In the genomic region with DNA sequence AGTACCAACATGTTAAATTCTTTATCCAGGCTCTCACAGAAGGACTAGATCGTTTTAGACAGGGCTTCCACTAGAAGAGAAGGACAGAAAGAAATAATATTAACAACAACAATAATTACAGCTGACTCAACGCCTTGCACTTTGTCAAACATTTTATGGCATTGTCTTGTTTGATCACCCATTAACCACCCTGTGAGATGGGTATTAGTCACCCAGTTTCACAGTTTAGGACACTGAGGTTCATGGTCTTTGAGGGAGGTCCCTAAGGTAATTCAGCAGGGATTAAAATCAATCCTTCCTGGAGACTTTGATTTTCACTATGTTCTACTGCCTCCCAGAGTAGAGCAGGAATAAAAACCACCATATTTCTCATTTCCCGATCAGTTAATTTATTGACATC, we compare ENCODE assay signal across 15 cellular contexts. TPM values are rescaled to one million over a fixed set of nuclear protein-coding genes. Genes with fewer than 3 reads are reported as not detected.
DNase-seq lines count a peak whose midpoint lies in the region; ATAC-seq and TF ChIP-seq lines count a peak whose summit lies in the region.
"Had no signal": no experiment of that assay in that cellular context is flagged by ENCODE, and none has a peak within 500 bp of the region (broad histone marks: within the 10 kb centered on the region; RNA-seq: fewer than 3 reads in every experiment).

No MANE protein-coding gene starts in this region.

- H3K4me3 Mint-ChIP-seq in osteocyte (ENCODE audit: unreplicated experiment) = no peak overlapping the region
- H3K4me3 Mint-ChIP-seq: activated naive CD8-positive, alpha-beta T cell had no signal

- no peaks in the 10 kb centered on the region for H3K27me3 Mint-ChIP-seq in osteocyte (ENCODE audit: unreplicated experiment)
- H3K27me3 Mint-ChIP-seq: activated naive CD8-positive, alpha-beta T cell had no signal

- H3K27ac ChIP-seq in sigmoid colon = no peak overlapping the region
- H3K27ac ChIP-seq: esophagus muscularis mucosa, parathyroid adenoma had no signal

- TF ChIP-seq CTCF in osteocyte (IDR thresholded peaks at IDR 0.05) = peak; percentile 20
- no peak for TF ChIP-seq CTCF in sigmoid colon (IDR thresholded peaks at IDR 0.05)

- H3K9me3 Mint-ChIP-seq in osteocyte (ENCODE audit: unreplicated experiment) = no peaks in the 10 kb centered on the region

- H3K4me1 Mint-ChIP-seq in osteocyte (ENCODE audit: unreplicated experiment) = peaks cover 8% of the 10 kb centered on the region

- H3K9me3 ChIP-seq in sigmoid colon = no peaks in the 10 kb centered on the region
- H3K9me3 ChIP-seq: esophagus muscularis mucosa had no signal

- no peak overlapping the region for H3K27ac Mint-ChIP-seq in osteocyte (ENCODE audit: unreplicated experiment)
- H3K27ac Mint-ChIP-seq: activated naive CD8-positive, alpha-beta T cell had no signal

- intact Hi-C loops in sigmoid colon (cut with DNase I) = no loop called here

- no peak for TF ChIP-seq POLR2A in sigmoid colon (IDR thresholded peaks at IDR 0.05)

- H3K27me3 ChIP-seq in sigmoid colon = no peaks in the 10 kb centered on the region
- H3K27me3 ChIP-seq: esophagus muscularis mucosa had no signal

- peak; percentile 50 for DNase-seq in HCEC 1CT
- peak; percentile 44 for DNase-seq in NCI-H748 (lab: John Stamatoyannopoulos, UW; ENCODE audit: unreplicated experiment)
- no peak for DNase-seq in osteocyte (ENCODE audit: extremely low spot score, unreplicated experiment)
- no peak for DNase-seq in sigmoid colon
- DNase-seq: activated CD4-positive, CD25-positive, alpha-beta regulatory T cell; activated CD8-positive, alpha-beta memory T cell treated with anti-CD3 and anti-CD28 coated beads, Interleukin-2, amount 50 U/mL, for 48 hours; Kasumi-1; NCI-H2171 treated with DMSO at 0.1 percent for 48 hours; stimulated activated CD4-positive, alpha-beta T cell treated with anti-CD3 and anti-CD28 coated beads, Interleukin-15, amount 100 ng/mL, for 24 hours had no signal

- TF ChIP-seq EP300 in sigmoid colon (IDR thresholded peaks at IDR 0.05) = no peak

- H3K36me3 Mint-ChIP-seq in osteocyte (ENCODE audit: unreplicated experiment) = no peaks in the 10 kb centered on the region
- H3K36me3 Mint-ChIP-seq: activated naive CD8-positive, alpha-beta T cell had no signal

- WGBS in sigmoid colon, 2 donors = 37 to 72% methylated on average over 3 of the region's 3 CpGs

- no peak overlapping the region for H3K4me3 ChIP-seq in sigmoid colon
- H3K4me3 ChIP-seq: esophagus muscularis mucosa had no signal

- H3K36me3 ChIP-seq in sigmoid colon = no peaks in the 10 kb centered on the region
- H3K36me3 ChIP-seq: esophagus muscularis mucosa had no signal

- H3K4me1 ChIP-seq in sigmoid colon = no peaks in the 10 kb centered on the region
- H3K4me1 ChIP-seq: esophagus muscularis mucosa, parathyroid adenoma had no signal

- ATAC-seq in esophagus mucosa = peak; percentile 68
- no peak for ATAC-seq in GM21825 (IDR thresholded peaks at IDR 0.05; ENCODE audit: unreplicated experiment)
- no peak for ATAC-seq in HG03045 (IDR thresholded peaks at IDR 0.05; ENCODE audit: unreplicated experiment)

RNA-seq across cellular contexts. Expression of a gene that starts 51.4 kb away (rescaled TPM):
- 3.7 TPM for total RNA-seq in esophagus mucosa
- 66.2 and 66.5 TPM in 2 replicates for total RNA-seq in osteocyte
- 100 to 1,000 TPM; 117 to 205 (median 172) TPM for total RNA-seq in sigmoid colon
- polyA plus RNA-seq in sigmoid colon = 1 to 10 TPM in 1 of 3 donors, under 1 TPM in 2; 0.23 to 2.0 (median 0.60) TPM

Comparison
In these comparisons a context has a peak if more than half of its experiments do, and no peak if none do; other contexts are left out.
1. DNase-seq: peak in HCEC 1CT (single experiment) and NCI-H748 (single experiment); none in osteocyte (single experiment) and sigmoid colon (single experiment).
2. RNA of a gene that starts 51.4 kb away (total RNA-seq): 117 to 205 TPM in sigmoid colon and 66.2 to 66.5 TPM in osteocyte; 3.7 TPM in esophagus mucosa (single experiment); every median in the first group is over 10 times any median in the second.